In the genomic region with DNA sequence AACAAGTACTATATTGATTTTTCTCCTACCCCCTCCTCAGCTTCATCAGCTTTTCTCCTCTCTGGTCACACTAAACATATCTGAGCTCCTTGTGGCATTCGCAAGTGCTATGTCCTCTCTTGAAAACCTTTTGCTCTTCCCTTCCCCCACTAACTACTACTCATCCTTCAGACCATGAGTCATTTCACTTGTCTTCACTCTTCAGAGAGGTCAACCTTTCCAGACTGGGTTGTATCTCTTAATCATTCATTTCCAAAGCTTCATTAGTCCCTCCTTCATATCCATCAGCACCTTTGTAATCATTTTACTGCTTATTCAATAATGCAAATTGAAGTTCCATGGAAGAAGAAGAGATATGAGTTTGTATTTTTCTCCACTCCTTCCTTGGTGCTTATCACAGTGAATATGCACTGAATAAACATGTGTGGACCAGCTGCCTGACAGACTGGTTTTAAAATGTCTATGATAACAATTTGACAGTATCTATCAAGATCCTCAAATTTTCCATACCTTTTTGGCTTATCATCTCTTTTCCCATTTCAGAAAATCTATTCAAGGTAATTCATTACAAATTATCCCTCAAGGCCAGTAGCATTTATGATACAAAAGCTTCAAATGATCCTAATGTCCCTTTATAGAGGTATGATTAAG, we compare ENCODE assay signal across 9 cellular contexts. TPM values are rescaled to one million over a fixed set of nuclear protein-coding genes. Genes with fewer than 3 reads are reported as not detected.
DNase-seq lines count a peak whose midpoint lies in the region; ATAC-seq and TF ChIP-seq lines count a peak whose summit lies in the region.
"Had no signal": no experiment of that assay in that cellular context is flagged by ENCODE, and none has a peak within 500 bp of the region (broad histone marks: within the 10 kb centered on the region; RNA-seq: fewer than 3 reads in every experiment).

No MANE protein-coding gene starts in this region.

- H3K27me3 ChIP-seq in SK-N-SH (ENCODE audit: insufficient read depth) (no peaks in the 10 kb centered on the region), right atrium auricular region (no peaks in the 10 kb centered on the region)
- H3K27me3 ChIP-seq: heart right ventricle had no signal

- H3K9ac ChIP-seq in SK-N-SH = no peak overlapping the region

- CTCF ChIA-PET in SK-N-SH (lab: Yijun Ruan, JAX) = no interaction called here

- peaks cover 8% of the 10 kb centered on the region for H3F3A ChIP-seq in SK-N-SH (replicated peaks; ENCODE audit: insufficient read depth)

- no peaks in the 10 kb centered on the region for H3K79me2 ChIP-seq in SK-N-SH (ENCODE audit: insufficient read depth)

- H3K4me1 ChIP-seq in SK-N-SH (ENCODE audit: control insufficient read depth in 1 of 2, insufficient read depth in 2 of 2, low read depth in 1 of 2, low read length in 1 of 2) (peaks cover 0 to 10% of the 10 kb centered on the region in 2 experiments; a peak in 2 of 4 replicates), right atrium auricular region (no peaks in the 10 kb centered on the region)

- 35% methylated on average over 1 of the region's 1 CpG for WGBS in SK-N-SH (ENCODE audit: low lambda C conversion rate)

- no peak for TF ChIP-seq EP300 in SK-N-SH (IDR thresholded peaks at IDR 0.05; ENCODE audit: borderline replicate concordance in 1 of 2, low read depth in 1 of 2, low read length in 1 of 2)

- H3K27ac ChIP-seq in SK-N-SH (ENCODE audit: low read depth in 2 of 2, low read length in 1 of 2) = peak overlapping the region in 1 of 2 experiments; percentile 65; a peak in 2 of 4 replicates
- no peak overlapping the region for H3K27ac ChIP-seq in right atrium auricular region

- H3K4me2 ChIP-seq in SK-N-SH = peak overlapping the region; percentile 14; the same call in 1 of the 2 replicates

- no peaks in the 10 kb centered on the region for H4K20me1 ChIP-seq in SK-N-SH (ENCODE audit: insufficient read depth)

- H3K9me2 ChIP-seq in SK-N-SH = no peaks in the 10 kb centered on the region

- H2AFZ ChIP-seq in SK-N-SH (ENCODE audit: low read depth) = peak overlapping the region; percentile 7; the same call in 1 of the 2 replicates

- intact Hi-C loops in Right ventricle myocardium superior (cut with DNase I) = no loop called here

- TF ChIP-seq CTCF in SK-N-SH (IDR thresholded peaks at IDR 0.05) (no peak), right atrium auricular region (IDR thresholded peaks at IDR 0.05) (no peak)

- DNase-seq in SK-N-SH (no peak), kidney tubule cell (ENCODE audit: low spot score) (peak; percentile 84), NCI-H524 (lab: John Stamatoyannopoulos, UW) (no peak), Right ventricle myocardium superior (no peak), AG20443 (ENCODE audit: low spot score) (no peak), right atrium auricular region (ENCODE audit: low spot score) (no peak)
- DNase-seq: heart right ventricle had no signal

- TF ChIP-seq RAD21 in SK-N-SH (IDR thresholded peaks at IDR 0.05; ENCODE audit: low read length) = no peak

- ATAC-seq in GM18907 (IDR thresholded peaks at IDR 0.05; ENCODE audit: unreplicated experiment) (peak; percentile 91), HG03045 (IDR thresholded peaks at IDR 0.05; ENCODE audit: unreplicated experiment) (peak; percentile 82), Right ventricle myocardium superior (ENCODE audit: poor library complexity) (no peak)

- POLR2A ChIA-PET in SK-N-SH (lab: Yijun Ruan, JAX) = no interaction called here

- peaks cover 16 to 28% of the 10 kb centered on the region in 2 experiments for H3K36me3 ChIP-seq in SK-N-SH (replicated peaks in 1 of 2; ENCODE audit: control insufficient read depth in 1 of 2, insufficient read depth in 2 of 2, low read length in 1 of 2)
- H3K36me3 ChIP-seq in right atrium auricular region = peaks cover 7% of the 10 kb centered on the region

- no peaks in the 10 kb centered on the region; the same call in 1 of the 2 replicates for H3K9me3 ChIP-seq in SK-N-SH
- no peaks in the 10 kb centered on the region for H3K9me3 ChIP-seq in right atrium auricular region
- H3K9me3 ChIP-seq: heart right ventricle had no signal

- no peak overlapping the region for H3K4me3 ChIP-seq in SK-N-SH (ENCODE audit: low read depth in 2 of 2, low read length in 1 of 2)
- H3K4me3 ChIP-seq in right atrium auricular region = no peak overlapping the region
- H3K4me3 ChIP-seq: heart right ventricle had no signal

TF ChIP-seq in SK-N-SH, 30 proteins besides CTCF, POLR2A, EP300 and RAD21:
- TF ChIP-seq GATA2 (CRISPR knock-in tag; IDR thresholded peaks at IDR 0.05) (peak; percentile 76), GABPA (IDR thresholded peaks at IDR 0.05; ENCODE audit: low read depth) (no peak), FOSL2 (IDR thresholded peaks at IDR 0.05; ENCODE audit: borderline replicate concordance, low read depth) (peak; percentile 93), TCF12 (IDR thresholded peaks at IDR 0.05) (peak; percentile 73), JUND (IDR thresholded peaks at IDR 0.05) (peak; percentile 89), RXRA (IDR thresholded peaks at IDR 0.05; ENCODE audit: borderline replicate concordance, low read depth) (peak; percentile 75; the same call in 1 of the 2 replicates), NFIC (IDR thresholded peaks at IDR 0.05; ENCODE audit: borderline replicate concordance) (0 out of 2 replicates have a peak, but pooled peaks have one; percentile 6), MEF2A (IDR thresholded peaks at IDR 0.05; ENCODE audit: borderline replicate concordance, low read depth) (no peak)
- TF ChIP-seq, protein P1, sequence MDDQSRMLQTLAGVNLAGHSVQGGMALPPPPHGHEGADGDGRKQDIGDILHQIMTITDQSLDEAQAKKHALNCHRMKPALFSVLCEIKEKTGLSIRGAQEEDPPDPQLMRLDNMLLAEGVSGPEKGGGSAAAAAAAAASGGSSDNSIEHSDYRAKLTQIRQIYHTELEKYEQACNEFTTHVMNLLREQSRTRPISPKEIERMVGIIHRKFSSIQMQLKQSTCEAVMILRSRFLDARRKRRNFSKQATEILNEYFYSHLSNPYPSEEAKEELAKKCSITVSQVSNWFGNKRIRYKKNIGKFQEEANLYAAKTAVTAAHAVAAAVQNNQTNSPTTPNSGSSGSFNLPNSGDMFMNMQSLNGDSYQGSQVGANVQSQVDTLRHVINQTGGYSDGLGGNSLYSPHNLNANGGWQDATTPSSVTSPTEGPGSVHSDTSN (IDR thresholded peaks at IDR 0.05) = peak; percentile 80

RNA-seq across cellular contexts. Expression of gene DDX60L, which starts 28.4 kb away (rescaled TPM):
- 5.6 and 7.1 TPM in 2 replicates for polyA plus RNA-seq in SK-N-SH (2012; rRNA removed)
- polyA plus RNA-seq in SK-N-SH (2012; cell fraction: cytosol; rRNA removed) = 6.1 and 6.6 TPM in 2 replicates
- polyA plus RNA-seq in SK-N-SH (2012; cell fraction: nucleus; rRNA removed) = 10.6 and 21.5 TPM in 2 replicates
- total RNA-seq in Right ventricle myocardium superior = 8.5 TPM
- 1 to 10 TPM; 6.3 to 7.7 TPM for total RNA-seq in right atrium auricular region

RNA-seq across cellular contexts. Expression of gene PALLD, which starts 45.0 kb away (rescaled TPM):
- polyA plus RNA-seq in SK-N-SH (2012; rRNA removed) = 22.4 and 33.0 TPM in 2 replicates
- polyA plus RNA-seq in SK-N-SH (2012; cell fraction: cytosol; rRNA removed) = 54.6 and 60.0 TPM in 2 replicates
- 38.7 and 55.5 TPM in 2 replicates for polyA plus RNA-seq in SK-N-SH (2012; cell fraction: nucleus; rRNA removed)
- 979 TPM for total RNA-seq in Right ventricle myocardium superior
- total RNA-seq in right atrium auricular region = 100 to 1,000 TPM; 764 to 782 TPM
